Comparison of ENCODE assay signal across 6 cellular contexts in the genomic region with DNA sequence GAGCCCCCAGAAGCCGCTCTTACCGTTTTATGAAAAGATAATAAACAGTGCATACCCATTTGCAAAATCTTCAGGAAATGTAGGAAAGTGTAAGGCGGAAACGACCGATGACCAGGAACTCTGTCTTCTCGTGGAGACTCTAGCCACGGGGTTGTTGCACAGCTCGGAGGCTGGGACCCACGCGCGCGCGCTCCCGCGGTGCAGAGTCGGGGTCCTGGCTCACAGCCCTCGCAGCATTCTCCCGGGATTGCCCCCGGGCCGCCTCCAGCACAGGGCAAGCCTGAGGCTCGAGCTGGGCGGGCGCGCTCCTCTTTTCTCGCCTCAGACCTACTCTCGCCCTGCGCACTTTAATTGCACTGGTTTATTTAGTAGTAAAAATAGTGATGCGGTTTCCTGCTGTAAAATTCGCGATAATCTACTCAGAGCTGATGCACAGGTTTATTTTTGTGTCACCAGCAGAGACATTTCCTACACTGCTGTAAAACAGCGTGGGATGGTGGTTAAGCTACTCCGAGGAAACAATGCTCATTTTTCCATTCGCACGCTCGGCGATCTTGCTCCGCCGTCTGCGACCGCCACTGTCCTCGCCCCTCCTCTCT. TPM values are rescaled to one million over a fixed set of nuclear protein-coding genes. Genes with fewer than 3 reads are reported as not detected.
DNase-seq lines count a peak whose midpoint lies in the region; ATAC-seq, FAIRE-seq and TF ChIP-seq lines count a peak whose summit lies in the region.

No MANE protein-coding gene starts in this region.

- CTCF ChIA-PET in HepG2 (lab: Yijun Ruan, JAX; ENCODE audit: low intra/inter-chr PET ratio, low total read pairs) = no interaction called here

- in situ Hi-C loops in HepG2 (cut with HindIII; ENCODE audit: extremely low pct_ligation_motif_present, low pct_unique_long_range_greater_than_20kb) = loop anchor here (5.0 kb wide), 1 partner anchor 33 kb away; a partner anchor contains a TSS

- H3K9me3 ChIP-seq in HepG2 (ENCODE audit: low read length) = no peaks in the 10 kb centered on the region
- no peaks in the 10 kb centered on the region for H3K9me3 ChIP-seq in upper lobe of right lung

- WGBS in HepG2 (ENCODE audit: low lambda C conversion rate) = 2% methylated on average over 22 of the region's 41 CpGs

- peak; percentile 77 for FAIRE-seq in GM12891 (lab: Jason Lieb, UNC)
- FAIRE-seq in HepG2 (lab: Jason Lieb, UNC) = no peak

- TF ChIP-seq POLR2A in GM12891 (IDR thresholded peaks at IDR 0.05; ENCODE audit: low read depth, low read length) (no peak), HepG2 (IDR thresholded peaks at IDR 0.05; ENCODE audit: insufficient read depth in 1 of 2, low read depth in 2 of 2, low read length in 2 of 2) (no peak)

- H3K27ac ChIP-seq in HepG2 (ENCODE audit: extremely low read length, insufficient read depth, low read length) = no peak overlapping the region
- peak overlapping the region; percentile 84 for H3K27ac ChIP-seq in upper lobe of right lung

- intact Hi-C loops in HepG2 (cut with micrococcal nuclease; ENCODE audit: unreplicated experiment) = loop anchor here (1.0 kb wide), 1 partner anchor 9 kb away; no protein-coding TSS in a partner anchor
- intact Hi-C loops in upper lobe of right lung (cut with DNase I) = no loop called here

- no peak for TF ChIP-seq RAD21 in HepG2 (CRISPR knock-in tag; IDR thresholded peaks at IDR 0.05)

- POLR2A ChIA-PET in HepG2 (lab: Yijun Ruan, JAX) = interaction anchor here (2.2 to 7.2 kb wide), 3 partner anchors 15 to 54 kb away, joined by 13 to 104 read pairs (median 20); a partner anchor contains a TSS

- H3K36me3 ChIP-seq in HepG2 (replicated peaks in 1 of 2; ENCODE audit: control insufficient read depth in 1 of 2, insufficient read depth in 2 of 2, low read length in 2 of 2) (no peaks in the 10 kb centered on the region), upper lobe of right lung (no peaks in the 10 kb centered on the region)

- H4K20me1 ChIP-seq in HepG2 (ENCODE audit: insufficient read depth, low read length) = no peaks in the 10 kb centered on the region

- H3K27me3 ChIP-seq in HepG2 (ENCODE audit: control insufficient read depth in 1 of 2, insufficient read depth in 2 of 2, low read length in 2 of 2) (no peaks in the 10 kb centered on the region; a peak in 1 of 5 replicates), upper lobe of right lung (no peaks in the 10 kb centered on the region)

- BruUV-seq in HepG2 (replicated peaks; lab: Mats Ljungman, UMichigan) = no TSS peak

- H3K4me3 ChIP-seq in HepG2 (replicated peaks in 1 of 3; ENCODE audit: insufficient read depth in 1 of 3, low read depth in 2 of 3, low read length in 3 of 3) = peak overlapping the region; percentile 79 to 93 (median 81)
- H3K4me3 ChIP-seq in upper lobe of right lung = peak overlapping the region; percentile 76

- no peak for DNase-seq in GM12891 (ENCODE audit: insufficient read length, low spot score)
- peak; percentile 70 to 74 for DNase-seq in activated T-cell treated with anti-CD3 and anti-CD28 coated beads, Interleukin-2, amount 50 U/mL, for 48 hours
- no peak for DNase-seq in HepG2 (ENCODE audit: low spot score)
- DNase-seq in upper lobe of right lung = peak; percentile 73
- DNase-seq in NCI-H1436 treated with DMSO at 0.1 percent for 48 hours (lab: John Stamatoyannopoulos, UW) = no peak
- no peak for DNase-seq in NCI-H446 treated with DMSO at 0.1 percent for 48 hours (lab: John Stamatoyannopoulos, UW)

- H3K4me2 ChIP-seq in HepG2 (ENCODE audit: low read depth, low read length) = peak overlapping the region; percentile 92

- H3K4me1 ChIP-seq in HepG2 (ENCODE audit: insufficient read depth, low read length) (peaks cover 42% of the 10 kb centered on the region), upper lobe of right lung (peaks cover 4% of the 10 kb centered on the region)

- peak overlapping the region; percentile 3 for H2AFZ ChIP-seq in HepG2 (ENCODE audit: low read length)

- H3K9ac ChIP-seq in HepG2 (ENCODE audit: insufficient read depth, low read depth, low read length) = peak overlapping the region; percentile 63; the same call in 1 of the 2 replicates

- ATAC-seq in HepG2 (peak; percentile 7; the same call in 1 of the 3 replicates), upper lobe of right lung (no peak)

- H3K79me2 ChIP-seq in HepG2 (ENCODE audit: insufficient read depth, low read length) = no peaks in the 10 kb centered on the region

- TF ChIP-seq CTCF in HepG2 (CRISPR knock-in tag; IDR thresholded peaks at IDR 0.05) (no peak), upper lobe of right lung (IDR thresholded peaks at IDR 0.05) (no peak)

- TF ChIP-seq EP300 in HepG2 (IDR thresholded peaks at IDR 0.05; ENCODE audit: low read depth in 2 of 2, low read length in 2 of 2) = no peak
- no peak for TF ChIP-seq EP300 in HepG2 (CRISPR knock-in tag; IDR thresholded peaks at IDR 0.05; ENCODE audit: borderline replicate concordance)

RNA-seq across cellular contexts. Expression of a gene that starts 15.5 kb away (rescaled TPM):
- 0.19 TPM for polyA plus RNA-seq in GM12891 (2012; ENCODE audit: low read depth, missing spikeins)
- total RNA-seq in HepG2 (2016; rRNA removed; fragmentation: Illumina TruSeq; extraction: Trizol) = not detected in 2 replicates
- total RNA-seq in HepG2 (2016; cell fraction: cytosol; rRNA removed; fragmentation: Illumina TruSeq; extraction: Trizol; ENCODE audit: low read depth) = not detected in 2 replicates
- not detected in 2 replicates for total RNA-seq in HepG2 (2016; cell fraction: insoluble cytoplasmic fraction; rRNA removed; fragmentation: Illumina TruSeq; extraction: Trizol)
- total RNA-seq in HepG2 (2016; cell fraction: membrane; rRNA removed; fragmentation: Illumina TruSeq; extraction: Trizol) = not detected in 2 replicates
- not detected in 2 replicates for total RNA-seq in HepG2 (2016; cell fraction: nucleus; rRNA removed; fragmentation: Illumina TruSeq; extraction: Trizol)
- 0.10 and 0.13 TPM in 2 replicates for polyA plus RNA-seq in HepG2 (2011; rRNA removed)
- 0.11 and 0.13 TPM in 2 replicates for polyA plus RNA-seq in HepG2 (2011; cell fraction: cytosol; rRNA removed)
- 0.16 and 0.29 TPM in 2 replicates for polyA plus RNA-seq in HepG2 (2011; cell fraction: nucleus; rRNA removed)
- polyA plus RNA-seq in HepG2 (2012) = 0.13 TPM in 1 of 2 replicates, not detected in the other
- polyA plus RNA-seq in HepG2 (2016; cell fraction: cytosol; fragmentation: Illumina TruSeq; extraction: Trizol; ENCODE audit: low read depth) = not detected in 2 replicates
- not detected in 2 replicates for polyA plus RNA-seq in HepG2 (2016; cell fraction: insoluble cytoplasmic fraction; fragmentation: Illumina TruSeq; extraction: Trizol; ENCODE audit: low read depth)
- polyA plus RNA-seq in HepG2 (2016; cell fraction: membrane; fragmentation: Illumina TruSeq; extraction: Trizol; ENCODE audit: low read depth) = 0.23 TPM in 1 of 2 replicates, not detected in the other
- polyA plus RNA-seq in HepG2 (2016; cell fraction: nucleus; fragmentation: Illumina TruSeq; extraction: Trizol; ENCODE audit: insufficient read depth, low read depth) = not detected in 2 replicates
- 10.8 TPM in 1 of 2 replicates, not detected in the other for polyA minus RNA-seq in HepG2 (2011; rRNA and poly(A)+ RNA removed; ENCODE audit: low replicate concordance)
- 0.88 TPM in 1 of 2 replicates, not detected in the other for polyA minus RNA-seq in HepG2 (2011; cell fraction: cytosol; rRNA and poly(A)+ RNA removed)
- 1.2 TPM in 1 of 2 replicates, not detected in the other for polyA minus RNA-seq in HepG2 (2011; cell fraction: nucleus; rRNA and poly(A)+ RNA removed)
- 4.9 TPM for total RNA-seq in upper lobe of right lung

RNA-seq across cellular contexts. Expression of a gene that starts 33.6 kb away (rescaled TPM):
- polyA plus RNA-seq in GM12891 (2012; ENCODE audit: low read depth, missing spikeins) = 19.7 TPM
- total RNA-seq in HepG2 (2016; rRNA removed; fragmentation: Illumina TruSeq; extraction: Trizol) (10.9 and 16.7 TPM in 2 replicates), upper lobe of right lung (26.9 TPM)
- 3.4 and 3.6 TPM in 2 replicates for total RNA-seq in HepG2 (2016; cell fraction: cytosol; rRNA removed; fragmentation: Illumina TruSeq; extraction: Trizol; ENCODE audit: low read depth)
- total RNA-seq in HepG2 (2016; cell fraction: insoluble cytoplasmic fraction; rRNA removed; fragmentation: Illumina TruSeq; extraction: Trizol) = 12.4 and 16.7 TPM in 2 replicates
- total RNA-seq in HepG2 (2016; cell fraction: membrane; rRNA removed; fragmentation: Illumina TruSeq; extraction: Trizol) = 9.1 and 9.7 TPM in 2 replicates
- 11.4 and 13.1 TPM in 2 replicates for total RNA-seq in HepG2 (2016; cell fraction: nucleus; rRNA removed; fragmentation: Illumina TruSeq; extraction: Trizol)
- polyA plus RNA-seq in HepG2 (2011; rRNA removed) = 10.2 and 10.9 TPM in 2 replicates
- polyA plus RNA-seq in HepG2 (2011; cell fraction: cytosol; rRNA removed) = 5.4 and 6.4 TPM in 2 replicates
- 66.0 and 81.3 TPM in 2 replicates for polyA plus RNA-seq in HepG2 (2011; cell fraction: nucleus; rRNA removed)
- 10.5 and 10.9 TPM in 2 replicates for polyA plus RNA-seq in HepG2 (2012)
- polyA plus RNA-seq in HepG2 (2016; cell fraction: cytosol; fragmentation: Illumina TruSeq; extraction: Trizol; ENCODE audit: low read depth) = 2.6 and 3.0 TPM in 2 replicates
- polyA plus RNA-seq in HepG2 (2016; cell fraction: insoluble cytoplasmic fraction; fragmentation: Illumina TruSeq; extraction: Trizol; ENCODE audit: low read depth) = 15.2 and 16.5 TPM in 2 replicates
- 7.8 and 8.3 TPM in 2 replicates for polyA plus RNA-seq in HepG2 (2016; cell fraction: membrane; fragmentation: Illumina TruSeq; extraction: Trizol; ENCODE audit: low read depth)
- 28.6 and 33.8 TPM in 2 replicates for polyA plus RNA-seq in HepG2 (2016; cell fraction: nucleus; fragmentation: Illumina TruSeq; extraction: Trizol; ENCODE audit: insufficient read depth, low read depth)
- 7.5 and 14.8 TPM in 2 replicates for polyA minus RNA-seq in HepG2 (2011; rRNA and poly(A)+ RNA removed; ENCODE audit: low replicate concordance)
- 3.3 and 3.7 TPM in 2 replicates for polyA minus RNA-seq in HepG2 (2011; cell fraction: cytosol; rRNA and poly(A)+ RNA removed)
- polyA minus RNA-seq in HepG2 (2011; cell fraction: nucleus; rRNA and poly(A)+ RNA removed) = 17.4 and 18.8 TPM in 2 replicates

RNA-seq across cellular contexts. Expression of a gene that starts 42.1 kb away (rescaled TPM):
- 0.06 TPM for polyA plus RNA-seq in GM12891 (2012; ENCODE audit: low read depth, missing spikeins)
- total RNA-seq in HepG2 (2016; rRNA removed; fragmentation: Illumina TruSeq; extraction: Trizol) = not detected in 2 replicates
- total RNA-seq in HepG2 (2016; cell fraction: cytosol; rRNA removed; fragmentation: Illumina TruSeq; extraction: Trizol; ENCODE audit: low read depth) = not detected in 2 replicates
- total RNA-seq in HepG2 (2016; cell fraction: insoluble cytoplasmic fraction; rRNA removed; fragmentation: Illumina TruSeq; extraction: Trizol) = not detected in 2 replicates
- not detected in 2 replicates for total RNA-seq in HepG2 (2016; cell fraction: membrane; rRNA removed; fragmentation: Illumina TruSeq; extraction: Trizol)
- total RNA-seq in HepG2 (2016; cell fraction: nucleus; rRNA removed; fragmentation: Illumina TruSeq; extraction: Trizol) = not detected in 2 replicates
- not detected in 2 replicates for polyA plus RNA-seq in HepG2 (2011; rRNA removed)
- not detected in 2 replicates for polyA plus RNA-seq in HepG2 (2011; cell fraction: cytosol; rRNA removed)
- not detected in 2 replicates for polyA plus RNA-seq in HepG2 (2011; cell fraction: nucleus; rRNA removed)
- not detected in 2 replicates for polyA plus RNA-seq in HepG2 (2012)
- polyA plus RNA-seq in HepG2 (2016; cell fraction: cytosol; fragmentation: Illumina TruSeq; extraction: Trizol; ENCODE audit: low read depth) = not detected in 2 replicates
- polyA plus RNA-seq in HepG2 (2016; cell fraction: insoluble cytoplasmic fraction; fragmentation: Illumina TruSeq; extraction: Trizol; ENCODE audit: low read depth) = not detected in 2 replicates
- not detected in 2 replicates for polyA plus RNA-seq in HepG2 (2016; cell fraction: membrane; fragmentation: Illumina TruSeq; extraction: Trizol; ENCODE audit: low read depth)
- polyA plus RNA-seq in HepG2 (2016; cell fraction: nucleus; fragmentation: Illumina TruSeq; extraction: Trizol; ENCODE audit: insufficient read depth, low read depth) = not detected in 2 replicates
- polyA minus RNA-seq in HepG2 (2011; rRNA and poly(A)+ RNA removed; ENCODE audit: low replicate concordance) = not detected in 2 replicates
- polyA minus RNA-seq in HepG2 (2011; cell fraction: cytosol; rRNA and poly(A)+ RNA removed) = not detected in 2 replicates
- polyA minus RNA-seq in HepG2 (2011; cell fraction: nucleus; rRNA and poly(A)+ RNA removed) = not detected in 2 replicates
- total RNA-seq in upper lobe of right lung = not detected

RNA-seq across cellular contexts. Expression of a gene that starts 54.2 kb away (rescaled TPM):
- 4,085 TPM for polyA plus RNA-seq in GM12891 (2012; ENCODE audit: low read depth, missing spikeins)
- total RNA-seq in HepG2 (2016; rRNA removed; fragmentation: Illumina TruSeq; extraction: Trizol) (2,514 and 3,226 TPM in 2 replicates), upper lobe of right lung (1,155 TPM)
- 4,063 and 4,402 TPM in 2 replicates for total RNA-seq in HepG2 (2016; cell fraction: cytosol; rRNA removed; fragmentation: Illumina TruSeq; extraction: Trizol; ENCODE audit: low read depth)
- total RNA-seq in HepG2 (2016; cell fraction: insoluble cytoplasmic fraction; rRNA removed; fragmentation: Illumina TruSeq; extraction: Trizol) = 2,554 and 3,310 TPM in 2 replicates
- total RNA-seq in HepG2 (2016; cell fraction: membrane; rRNA removed; fragmentation: Illumina TruSeq; extraction: Trizol) = 5,165 and 5,275 TPM in 2 replicates
- total RNA-seq in HepG2 (2016; cell fraction: nucleus; rRNA removed; fragmentation: Illumina TruSeq; extraction: Trizol) = 943 and 1,018 TPM in 2 replicates
- polyA plus RNA-seq in HepG2 (2011; rRNA removed) = 6,141 and 6,693 TPM in 2 replicates
- 6,517 and 7,296 TPM in 2 replicates for polyA plus RNA-seq in HepG2 (2011; cell fraction: cytosol; rRNA removed)
- 2,166 and 2,467 TPM in 2 replicates for polyA plus RNA-seq in HepG2 (2011; cell fraction: nucleus; rRNA removed)
- polyA plus RNA-seq in HepG2 (2012) = 4,104 and 4,114 TPM in 2 replicates
- polyA plus RNA-seq in HepG2 (2016; cell fraction: cytosol; fragmentation: Illumina TruSeq; extraction: Trizol; ENCODE audit: low read depth) = 3,699 and 3,997 TPM in 2 replicates
- 3,545 and 3,580 TPM in 2 replicates for polyA plus RNA-seq in HepG2 (2016; cell fraction: insoluble cytoplasmic fraction; fragmentation: Illumina TruSeq; extraction: Trizol; ENCODE audit: low read depth)
- polyA plus RNA-seq in HepG2 (2016; cell fraction: membrane; fragmentation: Illumina TruSeq; extraction: Trizol; ENCODE audit: low read depth) = 4,862 and 5,343 TPM in 2 replicates
- 1,515 and 1,598 TPM in 2 replicates for polyA plus RNA-seq in HepG2 (2016; cell fraction: nucleus; fragmentation: Illumina TruSeq; extraction: Trizol; ENCODE audit: insufficient read depth, low read depth)
- polyA minus RNA-seq in HepG2 (2011; rRNA and poly(A)+ RNA removed; ENCODE audit: low replicate concordance) = 10,364 and 11,951 TPM in 2 replicates
- polyA minus RNA-seq in HepG2 (2011; cell fraction: cytosol; rRNA and poly(A)+ RNA removed) = 2,548 and 2,636 TPM in 2 replicates
- 1,064 and 1,481 TPM in 2 replicates for polyA minus RNA-seq in HepG2 (2011; cell fraction: nucleus; rRNA and poly(A)+ RNA removed)

RNA-seq across cellular contexts. Expression of a gene that starts 58.5 kb away (rescaled TPM):
- 0.17 TPM for polyA plus RNA-seq in GM12891 (2012; ENCODE audit: low read depth, missing spikeins)
- total RNA-seq in HepG2 (2016; rRNA removed; fragmentation: Illumina TruSeq; extraction: Trizol) = not detected in 2 replicates
- total RNA-seq in HepG2 (2016; cell fraction: cytosol; rRNA removed; fragmentation: Illumina TruSeq; extraction: Trizol; ENCODE audit: low read depth) = not detected in 2 replicates
- not detected in 2 replicates for total RNA-seq in HepG2 (2016; cell fraction: insoluble cytoplasmic fraction; rRNA removed; fragmentation: Illumina TruSeq; extraction: Trizol)
- total RNA-seq in HepG2 (2016; cell fraction: membrane; rRNA removed; fragmentation: Illumina TruSeq; extraction: Trizol) = not detected in 2 replicates
- not detected in 2 replicates for total RNA-seq in HepG2 (2016; cell fraction: nucleus; rRNA removed; fragmentation: Illumina TruSeq; extraction: Trizol)
- polyA plus RNA-seq in HepG2 (2011; rRNA removed) = not detected in 2 replicates
- polyA plus RNA-seq in HepG2 (2011; cell fraction: cytosol; rRNA removed) = not detected in 2 replicates
- polyA plus RNA-seq in HepG2 (2011; cell fraction: nucleus; rRNA removed) = not detected in 2 replicates
- not detected in 2 replicates for polyA plus RNA-seq in HepG2 (2012)
- not detected in 2 replicates for polyA plus RNA-seq in HepG2 (2016; cell fraction: cytosol; fragmentation: Illumina TruSeq; extraction: Trizol; ENCODE audit: low read depth)
- polyA plus RNA-seq in HepG2 (2016; cell fraction: insoluble cytoplasmic fraction; fragmentation: Illumina TruSeq; extraction: Trizol; ENCODE audit: low read depth) = not detected in 2 replicates
- not detected in 2 replicates for polyA plus RNA-seq in HepG2 (2016; cell fraction: membrane; fragmentation: Illumina TruSeq; extraction: Trizol; ENCODE audit: low read depth)
- polyA plus RNA-seq in HepG2 (2016; cell fraction: nucleus; fragmentation: Illumina TruSeq; extraction: Trizol; ENCODE audit: insufficient read depth, low read depth) = not detected in 2 replicates
- polyA minus RNA-seq in HepG2 (2011; rRNA and poly(A)+ RNA removed; ENCODE audit: low replicate concordance) = not detected in 2 replicates
- not detected in 2 replicates for polyA minus RNA-seq in HepG2 (2011; cell fraction: cytosol; rRNA and poly(A)+ RNA removed)
- not detected in 2 replicates for polyA minus RNA-seq in HepG2 (2011; cell fraction: nucleus; rRNA and poly(A)+ RNA removed)
- total RNA-seq in upper lobe of right lung = not detected

Comparison
In these comparisons a context has a peak if more than half of its experiments do, and no peak if none do; other contexts are left out.
1. DNase-seq: peak in activated T-cell treated with anti-CD3 and anti-CD28 coated beads, Interleukin-2, amount 50 U/mL, for 48 hours (2 of 2) and upper lobe of right lung (single experiment); none in GM12891 (single experiment), HepG2 (single experiment), NCI-H1436 treated with DMSO at 0.1 percent for 48 hours (single experiment) and NCI-H446 treated with DMSO at 0.1 percent for 48 hours (single experiment).